Comparison of ENCODE assay signal across 29 cellular contexts in genomic region chr3:79847928-79848327, GRCh38.
"Had no signal": no experiment of that assay in that cellular context is flagged by ENCODE, and none has a peak within 500 bp of the region (broad histone marks: within the 10 kb centered on the region; RNA-seq: fewer than 3 reads in every experiment).

No MANE protein-coding gene starts in this region.

- H3K4me3 ChIP-seq: ascending aorta, breast epithelium, coronary artery had no signal

- H3K27me3 ChIP-seq: ascending aorta, breast epithelium had no signal

- ATAC-seq: activated CD8-positive, alpha-beta T cell treated with anti-CD3 and anti-CD28 coated beads for 36 hours; activated naive CD8-positive, alpha-beta T cell treated with anti-CD3 and anti-CD28 coated beads, Interleukin-2, amount 50 U/mL, for 24 hours; activated T-cell treated with anti-CD3 and anti-CD28 coated beads, Interleukin-2, amount 50 U/mL, for 4 hours; activated T-cell treated with anti-CD3 and anti-CD28 coated beads, Interleukin-2, amount 50 U/mL, for 72 hours; activated T-helper 17 cell treated with anti-CD3 and anti-CD28 coated beads, Interleukin-2, amount 50 U/mL, for 72 hours had no signal

- H3K9me3 ChIP-seq: ascending aorta, breast epithelium had no signal

- H3K4me1 ChIP-seq: ascending aorta, breast epithelium had no signal

- DNase-seq: activated B cell treated with CpG ODN at 0.5 μM for 24 hours; activated CD4-positive, alpha-beta memory T cell treated with anti-CD3 and anti-CD28 coated beads for 36 hours; activated CD4-positive, alpha-beta T cell treated with anti-CD3 and anti-CD28 coated beads for 4 hours; activated CD4-positive, alpha-beta T cell treated with anti-CD3 and anti-CD28 coated beads, Interleukin-2, amount 10 ng/mL, durations not matched to agents 24 days and 14 days; activated CD4-positive, alpha-beta T cell treated with anti-CD3 and anti-CD28 coated beads, Interleukin-2, amount 50 U/mL, for 1 hour; activated CD4-positive, alpha-beta T cell treated with anti-CD3 and anti-CD28 coated beads, Interleukin-2, amount 50 U/mL, for 4 hours; activated CD4-positive, CD25-positive, alpha-beta regulatory T cell treated with anti-CD3 and anti-CD28 coated beads, Interleukin-2, amount 50 U/mL, for 72 hours; activated CD8-positive, alpha-beta memory T cell treated with anti-CD3 and anti-CD28 coated beads, Interleukin-2, amount 50 U/mL, for 4 hours; activated CD8-positive, alpha-beta T cell treated with anti-CD3 and anti-CD28 coated beads for 36 hours; activated gamma-delta T cell; activated naive CD4-positive, alpha-beta T cell treated with anti-CD3 and anti-CD28 coated beads, Interleukin-2, amount 10 ng/mL, durations not matched to agents 7 days and 5 days; activated naive CD4-positive, alpha-beta T cell treated with Interleukin-2 at 50 U/mL for 16 hours; activated naive CD8-positive, alpha-beta T cell treated with anti-CD3 and anti-CD28 coated beads, Interleukin-2, amount 10 ng/mL, durations not matched to agents 7 days and 5 days; activated naive CD8-positive, alpha-beta T cell treated with anti-CD3 and anti-CD28 coated beads, Interleukin-2, amount 50 U/mL, for 24 hours; activated T-cell treated with anti-CD3 and anti-CD28 coated beads for 4 hours; activated T-cell treated with anti-CD3 and anti-CD28 coated beads, Interleukin-2, amount 50 U/mL, for 1 hour; activated T-cell treated with anti-CD3 and anti-CD28 coated beads, Interleukin-2, amount 50 U/mL, for 4 hours; activated T-cell treated with anti-CD3 and anti-CD28 coated beads, Interleukin-2, amount 50 U/mL, for 72 hours; amygdala; anterior cingulate cortex; T-helper 2 cell; T-helper 9 cell had no signal

- H3K36me3 ChIP-seq: ascending aorta, breast epithelium had no signal

- H3K27ac ChIP-seq: ascending aorta, breast epithelium, coronary artery, VCaP had no signal

- FAIRE-seq: colon, TTC549 had no signal
